13 cellular contexts compared by ENCODE assay signal in genomic region chr11:87213444-87213843, GRCh38.
A peak's percentile ranks its signal among the peaks of the same experiment; 100 is the strongest.
DNase-seq lines count a peak whose midpoint lies in the region; ATAC-seq lines count a peak whose summit lies in the region.
"Had no signal": no experiment of that assay in that cellular context is flagged by ENCODE, and none has a peak within 500 bp of the region (broad histone marks: within the 10 kb centered on the region; RNA-seq: fewer than 3 reads in every experiment).

No MANE protein-coding gene starts in this region.

- ATAC-seq in GM18498 (IDR thresholded peaks at IDR 0.05; ENCODE audit: unreplicated experiment) (peak; percentile 69), GM19372 (IDR thresholded peaks at IDR 0.05; ENCODE audit: low read depth, unreplicated experiment) (peak; percentile 66), HG02763 (IDR thresholded peaks at IDR 0.05; ENCODE audit: unreplicated experiment) (peak; percentile 83), HG03469 (IDR thresholded peaks at IDR 0.05; ENCODE audit: unreplicated experiment) (peak; percentile 64), HG03571 (IDR thresholded peaks at IDR 0.05; ENCODE audit: unreplicated experiment) (no peak)
- ATAC-seq: Panc1 had no signal

- DNase-seq in NCI-H1092 (lab: John Stamatoyannopoulos, UW) (no peak), midbrain (lab: John Stamatoyannopoulos, UW) (no peak), GM19240 (ENCODE audit: insufficient read length, low spot score) (no peak)
- DNase-seq: activated naive CD8-positive, alpha-beta T cell treated with anti-CD3 and anti-CD28 coated beads, Interleukin-2, amount 10 ng/mL, durations not matched to agents 7 days and 5 days; esophagus squamous epithelium; mammary epithelial cell; NCI-H2227 treated with DMSO at 0.1 percent for 48 hours had no signal
